ENCODE assay signal across 8 cellular contexts in the genomic region with DNA sequence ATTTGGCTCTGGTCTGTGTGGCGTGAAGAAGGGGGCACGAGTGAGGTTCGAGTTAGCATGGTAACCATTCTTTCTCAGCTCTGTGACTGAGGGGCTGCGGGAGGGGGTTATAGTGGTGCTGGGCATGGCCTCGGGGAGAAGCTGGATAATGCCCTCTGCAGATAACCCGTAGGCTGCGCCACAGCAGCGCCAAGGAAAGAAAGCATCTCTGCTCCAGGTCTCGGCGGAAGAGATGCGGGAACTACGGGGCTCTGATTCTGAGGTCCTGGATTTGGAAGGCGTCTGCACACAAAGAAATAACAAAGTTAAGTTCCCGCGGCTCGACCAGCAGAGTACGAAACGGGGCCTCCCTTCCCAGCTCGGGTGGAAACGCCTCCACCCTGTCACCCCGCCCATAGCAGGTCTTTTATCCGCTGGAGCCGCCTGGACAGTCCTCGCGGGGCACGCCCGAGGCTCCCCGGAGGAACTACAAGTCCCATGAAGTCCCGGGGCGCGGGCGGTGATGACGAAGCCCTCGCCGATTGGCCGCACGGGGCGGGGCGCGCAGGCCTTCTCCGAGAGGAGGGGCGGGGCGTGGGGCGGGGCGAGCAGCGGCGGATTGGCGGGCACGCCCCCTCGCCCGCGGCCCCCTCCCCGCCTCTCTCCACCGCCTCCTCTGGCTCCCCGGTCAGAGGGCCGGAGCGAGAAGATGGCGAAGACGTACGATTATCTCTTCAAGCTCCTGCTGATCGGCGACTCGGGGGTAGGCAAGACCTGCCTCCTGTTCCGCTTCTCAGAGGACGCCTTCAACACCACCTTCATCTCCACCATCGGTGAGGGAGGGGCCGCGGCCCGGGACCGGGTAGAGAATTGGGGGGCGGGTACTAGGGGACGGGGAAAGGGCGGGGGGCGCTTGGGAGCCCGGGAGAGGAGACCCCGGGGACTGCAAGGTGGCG. TPM values are rescaled to one million over a fixed set of nuclear protein-coding genes. Genes with fewer than 3 reads are reported as not detected.
DNase-seq lines count a peak whose midpoint lies in the region; ATAC-seq and TF ChIP-seq lines count a peak whose summit lies in the region.

A gene (plus strand): TSS at position 670 of the 935 bp plus-strand sequence. CDS start 19 bp downstream, at position 689.

- CTCF ChIA-PET in AG04450 (lab: Charles Lee), result no interaction called here
- CTCF ChIA-PET in mammary epithelial cell (lab: Charles Lee; ENCODE audit: low non-redundant PET), result no interaction called here

- DNase-seq in AG04450 (ENCODE audit: low read depth, low spot score) (peak; percentile 90), NCI-H2227 (lab: John Stamatoyannopoulos, UW; ENCODE audit: unreplicated experiment) (peak; percentile 96), mammary epithelial cell (peak; percentile 94)

- peak within 1 kb of the TSS; percentile 96 for H2AFZ ChIP-seq in mammary epithelial cell (ENCODE audit: low read depth, low read length)

- WGBS in mammary epithelial cell (ENCODE audit: low coverage, missing lambda C conversion rate), result 2% methylated on average over 19 of the region's 77 CpGs

- H3K4me1 ChIP-seq in mammary epithelial cell (ENCODE audit: insufficient read depth, low read length) (peaks cover 48% of the 10 kb centered on the region), iPS-20b (ENCODE audit: insufficient read depth, low read length) (peaks cover 18% of the 10 kb centered on the region; the same call in 1 of the 2 replicates)

- ATAC-seq in GM18870 (IDR thresholded peaks at IDR 0.05; ENCODE audit: unreplicated experiment), result peak; percentile 47
- ATAC-seq in HG03135 (IDR thresholded peaks at IDR 0.05; ENCODE audit: unreplicated experiment), result peak; percentile 78

- no peaks in the 10 kb centered on the region for H3K9me3 ChIP-seq in AG04450 (ENCODE audit: control insufficient read depth, insufficient read depth, low read length)
- no peaks in the 10 kb centered on the region for H3K9me3 ChIP-seq in mammary epithelial cell (replicated peaks; ENCODE audit: insufficient read depth, low read length)
- no peaks in the 10 kb centered on the region for H3K9me3 ChIP-seq in iPS-20b (ENCODE audit: insufficient read depth, low read depth, low read length)

- H3K79me2 ChIP-seq in mammary epithelial cell (ENCODE audit: insufficient read depth, low read length), result peaks cover 44% of the 10 kb centered on the region

- H3K9ac ChIP-seq in mammary epithelial cell (ENCODE audit: insufficient read depth, low read length), result peak within 1 kb of the TSS; percentile 77
- H3K9ac ChIP-seq in iPS-20b (ENCODE audit: low read depth, low read length), result peak within 1 kb of the TSS; percentile 84; the same call in 1 of the 2 replicates

- in situ Hi-C loops in mammary epithelial cell (cut with MboI; ENCODE audit: low sequenced_read_pairs in 2 of 2), result no loop called here

- H3K36me3 ChIP-seq in mammary epithelial cell (ENCODE audit: insufficient read depth, low read length), result no peaks in the 10 kb centered on the region
- H3K36me3 ChIP-seq in iPS-20b (ENCODE audit: insufficient read depth, low read depth, low read length), result no peaks in the 10 kb centered on the region

- H3K4me3 ChIP-seq in AG04450 (ENCODE audit: low read depth, low read length), result peak within 1 kb of the TSS; percentile 86
- H3K4me3 ChIP-seq in WI38 (ENCODE audit: low read depth, low read length), result peak within 1 kb of the TSS; percentile 84
- peak within 1 kb of the TSS; percentile 72 to 95 (median 88) for H3K4me3 ChIP-seq in mammary epithelial cell (replicated peaks in 1 of 3; ENCODE audit: insufficient read depth in 1 of 3, low read depth in 2 of 3, low read length in 3 of 3)
- H3K4me3 ChIP-seq in iPS-20b (ENCODE audit: low read length), result peak within 1 kb of the TSS; percentile 91
- peak within 1 kb of the TSS; percentile 65 to 93 (median 87) for H3K4me3 ChIP-seq in skin epidermis

- peak within 1 kb of the TSS; percentile 90 for H3K4me2 ChIP-seq in mammary epithelial cell (ENCODE audit: insufficient read depth, low read depth, low read length)

- no TSS peak for BruUV-seq in mammary epithelial cell (replicated peaks; lab: Mats Ljungman, UMichigan)

- intact Hi-C loops in mammary epithelial cell (cut with micrococcal nuclease), result loop anchor here (5.0 kb wide), 2 partner anchors 48 to 63 kb away; no protein-coding TSS in a partner anchor

- H3K27me3 ChIP-seq in AG04450 (ENCODE audit: control insufficient read depth, insufficient read depth, low read length), result no peaks in the 10 kb centered on the region
- H3K27me3 ChIP-seq in mammary epithelial cell (ENCODE audit: insufficient read depth, low read length), result no peaks in the 10 kb centered on the region
- no peaks in the 10 kb centered on the region for H3K27me3 ChIP-seq in iPS-20b (ENCODE audit: insufficient read depth, low read length)

- TF ChIP-seq CTCF in AG04450 (IDR thresholded peaks at IDR 0.05; ENCODE audit: low read depth, low read length), result no peak
- no peak for TF ChIP-seq CTCF in WI38 (IDR thresholded peaks at IDR 0.05; ENCODE audit: low read depth, low read length)
- TF ChIP-seq CTCF in mammary epithelial cell (conservative IDR thresholded peaks at IDR 0.05 in 1 of 2, IDR thresholded peaks at IDR 0.05 in 1 of 2; ENCODE audit: extremely low read depth in 1 of 2, insufficient read depth in 1 of 2, low read depth in 1 of 2, low read length in 2 of 2), result no peak

- H4K20me1 ChIP-seq in mammary epithelial cell (ENCODE audit: insufficient read depth, low read length), result no peaks in the 10 kb centered on the region

- POLR2A ChIA-PET in AG04450 (lab: Yijun Ruan, JAX), result interaction anchor here (0.6 to 1.5 kb wide), 8 partner anchors 9 to 146 kb away, joined by 3 to 15 read pairs (median 4); a partner anchor contains a TSS

- H3K27ac ChIP-seq in AG04450 (ENCODE audit: low read depth, low read length) (peak within 1 kb of the TSS; percentile 57), mammary epithelial cell (ENCODE audit: insufficient read depth, low read depth, low read length) (peak within 1 kb of the TSS; percentile 55), iPS-20b (ENCODE audit: low read length) (peak within 1 kb of the TSS; percentile 22), skin epidermis (peak within 1 kb of the TSS; percentile 74 to 96 (median 89))

- dilution Hi-C loops in mammary epithelial cell (cut with HindIII; ENCODE audit: low sequenced_read_pairs), result no loop called here

RNA-seq across cellular contexts. Expression of the gene that starts here (rescaled TPM):
- polyA plus RNA-seq in AG04450 (2011; rRNA removed), result 71.7 and 82.4 TPM in 2 replicates
- polyA minus RNA-seq in AG04450 (2011; rRNA and poly(A)+ RNA removed), result 39.2 and 42.7 TPM in 2 replicates
- total RNA-seq in mammary epithelial cell, result 10 to 100 TPM; 20.6 to 36.3 TPM
- 13.9 TPM for polyA plus RNA-seq in mammary epithelial cell
- 56.8 TPM for polyA minus RNA-seq in mammary epithelial cell

Comparison
In these comparisons a context has a peak if more than half of its experiments do, and no peak if none do; other contexts are left out.
1. Peak in every context shown above with its lines: DNase-seq, ATAC-seq, H3K4me3 ChIP-seq and H3K27ac ChIP-seq.
2. H3K27ac ChIP-seq: peak in every context shown above with its lines; median percentile 89 in skin epidermis; 57 in AG04450; 55 in mammary epithelial cell; 22 in iPS-20b.